In genomic region chr4:8203817-8204216, GRCh38 we compare ENCODE assay signal across 21 cellular contexts.
"Had no signal": no experiment of that assay in that cellular context is flagged by ENCODE, and none has a peak within 500 bp of the region (broad histone marks: within the 10 kb centered on the region; RNA-seq: fewer than 3 reads in every experiment).

No MANE protein-coding gene starts in this region.

- H3K27ac Mint-ChIP-seq: activated CD4-positive, alpha-beta memory T cell treated with anti-CD3 and anti-CD28 coated beads for 36 hours; activated CD4-positive, alpha-beta T cell treated with anti-CD3 and anti-CD28 coated beads for 36 hours; activated CD8-positive, alpha-beta memory T cell treated with anti-CD3 and anti-CD28 coated beads, Interleukin-2, amount 10 ng/mL, durations not matched to agents 7 days and 5 days; activated naive CD8-positive, alpha-beta T cell treated with anti-CD3 and anti-CD28 coated beads, Interleukin-2, amount 10 ng/mL, durations not matched to agents 7 days and 5 days; activated T-cell treated with anti-CD3 and anti-CD28 coated beads, Interleukin-2, amount 50 U/mL, for 24 hours; activated T-helper 2 cell treated with anti-CD3 and anti-CD28 coated beads, Interferon-gamma antibody, Interleukin-2, Interleukin-4, amounts not matched to agents 10 μg/mL and 5 μg/mL and 100 μg/mL, durations not matched to agents 14 hours and 24 hours and 36 hours; natural killer cell treated with Interleukin-12 subunit alpha and Interleukin-12 subunit beta and Interleukin-15 and Interleukin-18, amount 100 ng/mL, for 72 hours; stimulated activated naive CD8-positive, alpha-beta T cell treated with anti-CD3 and anti-CD28 coated beads, Interleukin-15, amount 100 ng/mL, for 72 hours; T-helper 2 cell treated with Interferon-gamma antibody and Interleukin-4, amounts not matched to agents 5 μg/mL and 100 μg/mL, for 36 hours; type B pancreatic cell had no signal

- H3K9me3 Mint-ChIP-seq: activated CD4-positive, alpha-beta memory T cell treated with anti-CD3 and anti-CD28 coated beads for 36 hours; activated naive CD8-positive, alpha-beta T cell treated with anti-CD3 and anti-CD28 coated beads, Interleukin-2, amount 10 ng/mL, durations not matched to agents 7 days and 5 days; activated T-cell treated with anti-CD3 and anti-CD28 coated beads, Interleukin-2, amount 50 U/mL, for 24 hours; activated T-helper 2 cell treated with anti-CD3 and anti-CD28 coated beads, Interferon-gamma antibody, Interleukin-2, Interleukin-4, amounts not matched to agents 10 μg/mL and 5 μg/mL and 100 μg/mL, durations not matched to agents 14 hours and 24 hours and 36 hours; natural killer cell treated with Interleukin-12 subunit alpha and Interleukin-12 subunit beta and Interleukin-15 and Interleukin-18, amount 100 ng/mL, for 72 hours; stimulated activated naive CD8-positive, alpha-beta T cell treated with anti-CD3 and anti-CD28 coated beads, Interleukin-15, amount 100 ng/mL, for 72 hours; T-helper 2 cell treated with Interferon-gamma antibody and Interleukin-4, amounts not matched to agents 5 μg/mL and 100 μg/mL, for 36 hours; type B pancreatic cell had no signal

- H3K4me3 ChIP-seq: body of pancreas, hepatocyte, suprapubic skin had no signal

- ATAC-seq: activated CD4-positive, alpha-beta T cell treated with anti-CD3 and anti-CD28 coated beads for 36 hours; activated CD8-positive, alpha-beta memory T cell treated with anti-CD3 and anti-CD28 coated beads, Interleukin-2, amount 10 ng/mL, durations not matched to agents 7 days and 5 days; body of pancreas; natural killer cell treated with Interleukin-12 subunit alpha and Interleukin-12 subunit beta and Interleukin-15 and Interleukin-18, amount 100 ng/mL, for 72 hours; stimulated activated naive CD8-positive, alpha-beta T cell treated with anti-CD3 and anti-CD28 coated beads, Interleukin-15, amount 100 ng/mL, for 72 hours had no signal

- H3K27ac ChIP-seq: body of pancreas, dorsolateral prefrontal cortex, hepatocyte, suprapubic skin had no signal

- H3K27me3 ChIP-seq: body of pancreas, dorsolateral prefrontal cortex, hepatocyte, suprapubic skin had no signal

- H3K4me2 ChIP-seq: hepatocyte had no signal

- DNase-seq: activated CD4-positive, alpha-beta memory T cell treated with anti-CD3 and anti-CD28 coated beads for 36 hours; activated CD4-positive, alpha-beta T cell treated with anti-CD3 and anti-CD28 coated beads for 36 hours; activated CD8-positive, alpha-beta memory T cell treated with anti-CD3 and anti-CD28 coated beads, Interleukin-2, amount 10 ng/mL, durations not matched to agents 7 days and 5 days; activated naive CD4-positive, alpha-beta T cell treated with Interleukin-2 at 50 U/mL for 16 hours; activated naive CD8-positive, alpha-beta T cell treated with anti-CD3 and anti-CD28 coated beads, Interleukin-2, amount 10 ng/mL, durations not matched to agents 7 days and 5 days; activated T-cell treated with anti-CD3 and anti-CD28 coated beads, Interleukin-2, amount 50 U/mL, for 24 hours; amygdala; body of pancreas; caudate nucleus; dorsolateral prefrontal cortex; foreskin fibroblast; occipital lobe; retina; stimulated activated CD8-positive, alpha-beta memory T cell treated with anti-CD3 and anti-CD28 coated beads, Interleukin-4, amount 100 ng/mL, for 48 hours; stimulated activated naive CD8-positive, alpha-beta T cell treated with anti-CD3 and anti-CD28 coated beads, Interleukin-15, amount 100 ng/mL, for 72 hours had no signal

- H2AFZ ChIP-seq: hepatocyte had no signal

- H3K36me3 Mint-ChIP-seq: activated CD8-positive, alpha-beta memory T cell treated with anti-CD3 and anti-CD28 coated beads, Interleukin-2, amount 10 ng/mL, durations not matched to agents 7 days and 5 days; activated naive CD8-positive, alpha-beta T cell treated with anti-CD3 and anti-CD28 coated beads, Interleukin-2, amount 10 ng/mL, durations not matched to agents 7 days and 5 days; natural killer cell treated with Interleukin-12 subunit alpha and Interleukin-12 subunit beta and Interleukin-15 and Interleukin-18, amount 100 ng/mL, for 72 hours; type B pancreatic cell had no signal

- H3K9me3 ChIP-seq: body of pancreas, suprapubic skin had no signal

- H3K4me3 Mint-ChIP-seq: activated CD4-positive, alpha-beta memory T cell treated with anti-CD3 and anti-CD28 coated beads for 36 hours; activated CD4-positive, alpha-beta T cell treated with anti-CD3 and anti-CD28 coated beads for 36 hours; activated CD8-positive, alpha-beta memory T cell treated with anti-CD3 and anti-CD28 coated beads, Interleukin-2, amount 10 ng/mL, durations not matched to agents 7 days and 5 days; activated naive CD8-positive, alpha-beta T cell treated with anti-CD3 and anti-CD28 coated beads, Interleukin-2, amount 10 ng/mL, durations not matched to agents 7 days and 5 days; activated T-cell treated with anti-CD3 and anti-CD28 coated beads, Interleukin-2, amount 50 U/mL, for 24 hours; natural killer cell treated with Interleukin-12 subunit alpha and Interleukin-12 subunit beta and Interleukin-15 and Interleukin-18, amount 100 ng/mL, for 72 hours; stimulated activated naive CD8-positive, alpha-beta T cell treated with anti-CD3 and anti-CD28 coated beads, Interleukin-15, amount 100 ng/mL, for 72 hours; T-helper 2 cell treated with Interferon-gamma antibody and Interleukin-4, amounts not matched to agents 5 μg/mL and 100 μg/mL, for 36 hours; type B pancreatic cell had no signal

- H3K27me3 Mint-ChIP-seq: activated CD4-positive, alpha-beta memory T cell treated with anti-CD3 and anti-CD28 coated beads for 36 hours; activated CD4-positive, alpha-beta T cell treated with anti-CD3 and anti-CD28 coated beads for 36 hours; activated CD8-positive, alpha-beta memory T cell treated with anti-CD3 and anti-CD28 coated beads, Interleukin-2, amount 10 ng/mL, durations not matched to agents 7 days and 5 days; activated naive CD8-positive, alpha-beta T cell treated with anti-CD3 and anti-CD28 coated beads, Interleukin-2, amount 10 ng/mL, durations not matched to agents 7 days and 5 days; activated T-cell treated with anti-CD3 and anti-CD28 coated beads, Interleukin-2, amount 50 U/mL, for 24 hours; natural killer cell treated with Interleukin-12 subunit alpha and Interleukin-12 subunit beta and Interleukin-15 and Interleukin-18, amount 100 ng/mL, for 72 hours; stimulated activated naive CD8-positive, alpha-beta T cell treated with anti-CD3 and anti-CD28 coated beads, Interleukin-15, amount 100 ng/mL, for 72 hours; type B pancreatic cell had no signal
